ENCODE assay signal across 31 cellular contexts in genomic region chr9:90611568-90611967, GRCh38. TPM values are rescaled to one million over a fixed set of nuclear protein-coding genes. Genes with fewer than 3 reads are reported as not detected.
DNase-seq lines count a peak whose midpoint lies in the region; ATAC-seq, FAIRE-seq and TF ChIP-seq lines count a peak whose summit lies in the region.
"Had no signal": no experiment of that assay in that cellular context is flagged by ENCODE, and none has a peak within 500 bp of the region (broad histone marks: within the 10 kb centered on the region; RNA-seq: fewer than 3 reads in every experiment).

No MANE protein-coding gene starts in this region.

- no peak overlapping the region for H3K9ac ChIP-seq in HepG2 (ENCODE audit: insufficient read depth, low read depth, low read length)
- H3K9ac ChIP-seq in neuronal stem cell (ENCODE audit: low read depth, low read length, poor library complexity), result no peak overlapping the region
- H3K9ac ChIP-seq: BLaER1 treated with 17β-estradiol and CSF1 and Interleukin-3, amounts not matched to agents 10 nM and 100 nM had no signal

- no peak overlapping the region for H3K4me3 Mint-ChIP-seq in T-helper 2 cell treated with Interferon-gamma antibody and Interleukin-4, amounts not matched to agents 5 μg/mL and 100 μg/mL, for 36 hours
- H3K4me3 Mint-ChIP-seq: CD4-positive, alpha-beta T cell; GM23338; H9 had no signal

- H3K27ac ChIP-seq in right lobe of liver (no peak overlapping the region), HepG2 (ENCODE audit: extremely low read length, insufficient read depth, low read length) (no peak overlapping the region), neuronal stem cell (replicated peaks; ENCODE audit: low read length) (no peak overlapping the region), Peyer's patch (no peak overlapping the region), adrenal gland (no peak overlapping the region)
- H3K27ac ChIP-seq: BLaER1 treated with 17β-estradiol and CSF1 and Interleukin-3, amounts not matched to agents 10 nM and 100 nM; SJSA1 had no signal

- no TSS peak for BruUV-seq in HepG2 (replicated peaks; lab: Mats Ljungman, UMichigan)

- no peaks in the 10 kb centered on the region for H3K4me1 Mint-ChIP-seq in T-helper 2 cell treated with Interferon-gamma antibody and Interleukin-4, amounts not matched to agents 5 μg/mL and 100 μg/mL, for 36 hours (ENCODE audit: low read depth)
- H3K4me1 Mint-ChIP-seq: GM23338 had no signal

- H2BK15ac ChIP-seq in neuronal stem cell (ENCODE audit: low read length), result no peak overlapping the region

- no peak overlapping the region for H3K27ac Mint-ChIP-seq in T-helper 2 cell treated with Interferon-gamma antibody and Interleukin-4, amounts not matched to agents 5 μg/mL and 100 μg/mL, for 36 hours
- H3K27ac Mint-ChIP-seq: CD4-positive, alpha-beta T cell; GM23338 had no signal

- H3K79me1 ChIP-seq in neuronal stem cell (ENCODE audit: low read depth, low read length), result no peaks in the 10 kb centered on the region

- CTCF ChIA-PET in HepG2 (lab: Yijun Ruan, JAX; ENCODE audit: low intra/inter-chr PET ratio, low total read pairs), result no interaction called here

- no peak overlapping the region for H3K4me2 ChIP-seq in HepG2 (ENCODE audit: low read depth, low read length)
- no peak overlapping the region for H3K4me2 ChIP-seq in neuronal stem cell (ENCODE audit: insufficient read depth, low read length, poor library complexity, severe bottlenecking)
- H3K4me2 ChIP-seq: GM23338 had no signal

- no peak overlapping the region for H3K18ac ChIP-seq in neuronal stem cell (ENCODE audit: low read length)

- no peaks in the 10 kb centered on the region for H3K36me3 ChIP-seq in right lobe of liver
- no peaks in the 10 kb centered on the region for H3K36me3 ChIP-seq in HepG2 (replicated peaks in 1 of 2; ENCODE audit: control insufficient read depth in 1 of 2, insufficient read depth in 2 of 2, low read length in 2 of 2)
- H3K36me3 ChIP-seq in neuronal stem cell (replicated peaks in 1 of 2; ENCODE audit: control insufficient read depth in 2 of 2, insufficient read depth in 2 of 2, low read length in 2 of 2), result no peaks in the 10 kb centered on the region
- H3K36me3 ChIP-seq in Peyer's patch, result no peaks in the 10 kb centered on the region
- H3K36me3 ChIP-seq in adrenal gland (replicated peaks in 1 of 2), result no peaks in the 10 kb centered on the region
- H3K36me3 ChIP-seq: BLaER1 treated with 17β-estradiol and CSF1 and Interleukin-3, amounts not matched to agents 10 nM and 100 nM; SJSA1 had no signal

- H3K79me2 ChIP-seq in HepG2 (ENCODE audit: insufficient read depth, low read length), result no peaks in the 10 kb centered on the region

- TF ChIP-seq POLR2A in right lobe of liver (IDR thresholded peaks at IDR 0.05), result peak; percentile 24
- no peak for TF ChIP-seq POLR2A in HepG2 (IDR thresholded peaks at IDR 0.05; ENCODE audit: insufficient read depth in 1 of 2, low read depth in 2 of 2, low read length in 2 of 2)
- TF ChIP-seq POLR2A in Peyer's patch (IDR thresholded peaks at IDR 0.05), result no peak
- no peak for TF ChIP-seq POLR2A in adrenal gland (IDR thresholded peaks at IDR 0.05)

- no peak for TF ChIP-seq CTCF in right lobe of liver (IDR thresholded peaks at IDR 0.05)
- TF ChIP-seq CTCF in HepG2 (CRISPR knock-in tag; IDR thresholded peaks at IDR 0.05), result no peak
- TF ChIP-seq CTCF in Peyer's patch (IDR thresholded peaks at IDR 0.05), result no peak
- TF ChIP-seq CTCF in adrenal gland (IDR thresholded peaks at IDR 0.05), result no peak

- peak in 2 of 3 donors; percentile 33 to 55 for DNase-seq in right lobe of liver
- no peak for DNase-seq in HepG2 (ENCODE audit: low spot score)
- peak; percentile 48 to 91 for DNase-seq in cerebellar nuclear complex (lab: John Stamatoyannopoulos, UW)
- DNase-seq in neuronal stem cell (ENCODE audit: low spot score), result no peak
- DNase-seq in Peyer's patch, result no peak
- DNase-seq in adrenal gland, result no peak
- DNase-seq in T-helper 2 cell treated with Interferon-gamma antibody and Interleukin-4, amounts not matched to agents 5 μg/mL and 100 μg/mL, for 36 hours (ENCODE audit: low spot score), result no peak
- DNase-seq: CD4-positive, alpha-beta T cell; COR-L47; DMS53; H9; KBM-7; NCI-H1048; NCI-H1417; NCI-H1694; NCI-H2171 treated with DMSO at 0.1 percent for 48 hours; NCI-H345; NCI-H510A treated with DMSO at 0.1 percent for 48 hours; NCI-H748 treated with DMSO at 0.1 percent for 48 hours; NK-92 treated with Interleukin-12 subunit alpha and Interleukin-12 subunit beta, amount 100 ng/mL, for 24 hours; PC-3; Right ventricle myocardium superior; RPMI8226 had no signal

- no peak overlapping the region for H2AFZ ChIP-seq in HepG2 (ENCODE audit: low read length)
- H2AFZ ChIP-seq in neuronal stem cell (ENCODE audit: low read length), result no peak overlapping the region
- H2AFZ ChIP-seq: GM23338 had no signal

- intact Hi-C loops in right lobe of liver (cut with DNase I) (no loop called here), HepG2 (cut with micrococcal nuclease; ENCODE audit: unreplicated experiment) (no loop called here), adrenal gland (cut with DNase I) (no loop called here)

- H3K9me3 Mint-ChIP-seq in T-helper 2 cell treated with Interferon-gamma antibody and Interleukin-4, amounts not matched to agents 5 μg/mL and 100 μg/mL, for 36 hours, result no peaks in the 10 kb centered on the region
- H3K9me3 Mint-ChIP-seq: CD4-positive, alpha-beta T cell; GM23338; H9 had no signal

- peak overlapping the region; percentile 45 for H4K8ac ChIP-seq in neuronal stem cell (ENCODE audit: low read depth, low read length)

- in situ Hi-C loops in HepG2 (cut with HindIII; ENCODE audit: extremely low pct_ligation_motif_present, low pct_unique_long_range_greater_than_20kb), result no loop called here

- H3K4me3 ChIP-seq in right lobe of liver, result no peak overlapping the region
- no peak overlapping the region for H3K4me3 ChIP-seq in HepG2 (replicated peaks in 1 of 3; ENCODE audit: insufficient read depth in 1 of 3, low read depth in 2 of 3, low read length in 3 of 3)
- H3K4me3 ChIP-seq in neuronal stem cell (ENCODE audit: low read length in 2 of 2), result no peak overlapping the region
- no peak overlapping the region for H3K4me3 ChIP-seq in Peyer's patch
- H3K4me3 ChIP-seq in adrenal gland, result no peak overlapping the region
- H3K4me3 ChIP-seq: BLaER1 treated with 17β-estradiol and CSF1 and Interleukin-3, amounts not matched to agents 10 nM and 100 nM; GM23338; SJSA1 had no signal

- no peak overlapping the region for H3K23ac ChIP-seq in neuronal stem cell (ENCODE audit: low read depth, low read length, poor library complexity)

- no peak for TF ChIP-seq EP300 in HepG2 (IDR thresholded peaks at IDR 0.05; ENCODE audit: low read depth in 2 of 2, low read length in 2 of 2)
- TF ChIP-seq EP300 in HepG2 (CRISPR knock-in tag; IDR thresholded peaks at IDR 0.05; ENCODE audit: borderline replicate concordance), result no peak

- H3K4ac ChIP-seq in neuronal stem cell (ENCODE audit: low read length), result no peak overlapping the region

- H3K9me3 ChIP-seq in right lobe of liver (no peaks in the 10 kb centered on the region), HepG2 (ENCODE audit: low read length) (no peaks in the 10 kb centered on the region), neuronal stem cell (replicated peaks in 1 of 2; ENCODE audit: control insufficient read depth in 2 of 2, insufficient read depth in 1 of 2, low read depth in 1 of 2, low read length in 2 of 2) (no peaks in the 10 kb centered on the region), Peyer's patch (no peaks in the 10 kb centered on the region), adrenal gland (replicated peaks in 1 of 3) (no peaks in the 10 kb centered on the region)
- H3K9me3 ChIP-seq: BLaER1 treated with 17β-estradiol and CSF1 and Interleukin-3, amounts not matched to agents 10 nM and 100 nM; SJSA1 had no signal

- H3K4me1 ChIP-seq in right lobe of liver (peaks cover 0 to 34% (median 12%) of the 10 kb centered on the region in 4 donors), HepG2 (ENCODE audit: insufficient read depth, low read length) (no peaks in the 10 kb centered on the region), neuronal stem cell (ENCODE audit: control insufficient read depth in 2 of 2, insufficient read depth in 1 of 2, low read depth in 1 of 2, low read length in 2 of 2) (no peaks in the 10 kb centered on the region), Peyer's patch (no peaks in the 10 kb centered on the region), adrenal gland (replicated peaks in 1 of 2) (no peaks in the 10 kb centered on the region)
- H3K4me1 ChIP-seq: SJSA1 had no signal

- ATAC-seq in right lobe of liver (peak; percentile 26 to 71 (median 55)), HepG2 (no peak), HG02571 (IDR thresholded peaks at IDR 0.05; ENCODE audit: unreplicated experiment) (no peak)
- ATAC-seq: GM23338, PC-3 had no signal

- no peak overlapping the region for H2BK5ac ChIP-seq in neuronal stem cell (ENCODE audit: low read length)

- H3K36me3 Mint-ChIP-seq in T-helper 2 cell treated with Interferon-gamma antibody and Interleukin-4, amounts not matched to agents 5 μg/mL and 100 μg/mL, for 36 hours (ENCODE audit: low read depth), result no peaks in the 10 kb centered on the region

- no peak overlapping the region for H3K14ac ChIP-seq in neuronal stem cell (ENCODE audit: low read length)

- no peak overlapping the region for H2BK12ac ChIP-seq in neuronal stem cell (ENCODE audit: low read length)

- H4K20me1 ChIP-seq in HepG2 (ENCODE audit: insufficient read depth, low read length), result no peaks in the 10 kb centered on the region
- H4K20me1 ChIP-seq: BLaER1 treated with 17β-estradiol and CSF1 and Interleukin-3, amounts not matched to agents 10 nM and 100 nM had no signal

- H4K91ac ChIP-seq in neuronal stem cell (ENCODE audit: low read depth, low read length, poor library complexity), result no peak overlapping the region

- H2BK120ac ChIP-seq in neuronal stem cell (ENCODE audit: low read depth, low read length), result no peak overlapping the region

- no peaks in the 10 kb centered on the region for H3K27me3 ChIP-seq in right lobe of liver
- peaks cover 0 to 6% of the 10 kb centered on the region in 2 experiments; a peak in 1 of 5 replicates for H3K27me3 ChIP-seq in HepG2 (ENCODE audit: control insufficient read depth in 1 of 2, insufficient read depth in 2 of 2, low read length in 2 of 2)
- peaks cover 0 to 6% (median 0%) of the 10 kb centered on the region in 3 experiments for H3K27me3 ChIP-seq in neuronal stem cell (ENCODE audit: control insufficient read depth in 3 of 3, insufficient read depth in 3 of 3, low read depth in 1 of 3, low read length in 3 of 3)
- H3K27me3 ChIP-seq in Peyer's patch, result no peaks in the 10 kb centered on the region
- H3K27me3 ChIP-seq in adrenal gland, result peaks cover 4% of the 10 kb centered on the region
- H3K27me3 ChIP-seq: BLaER1 treated with 17β-estradiol and CSF1 and Interleukin-3, amounts not matched to agents 10 nM and 100 nM; SJSA1 had no signal

- peaks cover 9% of the 10 kb centered on the region for H3K27me3 Mint-ChIP-seq in T-helper 2 cell treated with Interferon-gamma antibody and Interleukin-4, amounts not matched to agents 5 μg/mL and 100 μg/mL, for 36 hours (ENCODE audit: low read depth)

- WGBS in right lobe of liver (ENCODE audit: insufficient coverage, low coverage, low lambda C conversion rate, missing lambda C conversion rate), result 18% methylated on average over 2 of the region's 3 CpGs
- WGBS in HepG2 (ENCODE audit: low lambda C conversion rate), result 0% methylated on average over 1 of the region's 3 CpGs
- no CpG with 5 or more reads among the region's 3 CpGs for WGBS in neuronal stem cell (ENCODE audit: extremely low coverage in 2 of 2, insufficient read length in 2 of 2, insufficient replicate concordance in 1 of 2), 2 donors
- WGBS in adrenal gland, 4 donors, result 35 to 66% (median 55%) methylated on average over 2 to 3 of the region's 3 CpGs

- POLR2A ChIA-PET in HepG2 (lab: Yijun Ruan, JAX), result no interaction called here

- TF ChIP-seq RAD21 in HepG2 (CRISPR knock-in tag; IDR thresholded peaks at IDR 0.05), result no peak

- FAIRE-seq in HepG2 (lab: Jason Lieb, UNC), result no peak
- FAIRE-seq: A204.1, G401.6, HTR-8/SVneo had no signal

- H2AK5ac ChIP-seq in neuronal stem cell (ENCODE audit: low read depth, low read length), result no peak overlapping the region

RNA-seq across cellular contexts. Expression of gene DIRAS2, which starts 31.1 kb away (rescaled TPM):
- total RNA-seq in right lobe of liver (1 to 10 TPM in 2 of 6 experiments, under 1 TPM in 3, not detected in 1; 0.11 to 2.2 (median 0.47) TPM), HepG2 (2016; rRNA removed; fragmentation: Illumina TruSeq; extraction: Trizol) (not detected in 2 replicates), Peyer's patch (1 to 10 TPM in 2 of 4 donors, under 1 TPM in 1, not detected in 1; 0.35 to 2.2 (median 1.1) TPM), adrenal gland (1 to 10 TPM in 3 of 8 donors, under 1 TPM in 2, not detected in 3; 0.06 to 3.1 (median 1.8) TPM)
- total RNA-seq in HepG2 (2016; cell fraction: cytosol; rRNA removed; fragmentation: Illumina TruSeq; extraction: Trizol; ENCODE audit: low read depth), result not detected in 2 replicates
- total RNA-seq in HepG2 (2016; cell fraction: insoluble cytoplasmic fraction; rRNA removed; fragmentation: Illumina TruSeq; extraction: Trizol), result not detected in 2 replicates
- not detected in 2 replicates for total RNA-seq in HepG2 (2016; cell fraction: membrane; rRNA removed; fragmentation: Illumina TruSeq; extraction: Trizol)
- total RNA-seq in HepG2 (2016; cell fraction: nucleus; rRNA removed; fragmentation: Illumina TruSeq; extraction: Trizol), result not detected in 2 replicates
- polyA plus RNA-seq in HepG2 (2011; rRNA removed) (not detected in 2 replicates), adrenal gland (1 to 10 TPM in 2 of 3 donors, under 1 TPM in 1; 0.24 to 2.8 (median 1.2) TPM)
- not detected in 2 replicates for polyA plus RNA-seq in HepG2 (2011; cell fraction: cytosol; rRNA removed)
- polyA plus RNA-seq in HepG2 (2011; cell fraction: nucleus; rRNA removed), result not detected in 2 replicates
- polyA plus RNA-seq in HepG2 (2012), result not detected in 2 replicates
- not detected in 2 replicates for polyA plus RNA-seq in HepG2 (2016; cell fraction: cytosol; fragmentation: Illumina TruSeq; extraction: Trizol; ENCODE audit: low read depth)
- not detected in 2 replicates for polyA plus RNA-seq in HepG2 (2016; cell fraction: insoluble cytoplasmic fraction; fragmentation: Illumina TruSeq; extraction: Trizol; ENCODE audit: low read depth)
- polyA plus RNA-seq in HepG2 (2016; cell fraction: membrane; fragmentation: Illumina TruSeq; extraction: Trizol; ENCODE audit: low read depth), result not detected in 2 replicates
- polyA plus RNA-seq in HepG2 (2016; cell fraction: nucleus; fragmentation: Illumina TruSeq; extraction: Trizol; ENCODE audit: insufficient read depth, low read depth), result not detected in 2 replicates
- polyA minus RNA-seq in HepG2 (2011; rRNA and poly(A)+ RNA removed; ENCODE audit: low replicate concordance), result not detected in 2 replicates
- not detected in 2 replicates for polyA minus RNA-seq in HepG2 (2011; cell fraction: cytosol; rRNA and poly(A)+ RNA removed)
- polyA minus RNA-seq in HepG2 (2011; cell fraction: nucleus; rRNA and poly(A)+ RNA removed), result not detected in 2 replicates
- polyA plus RNA-seq in neuronal stem cell (2013, experiment 1 of 2), result 1.3 TPM
- polyA plus RNA-seq in neuronal stem cell (2013, experiment 2 of 2), result 1.5 TPM
- total RNA-seq: CD4-positive, alpha-beta T cell; H9; PC-3; Right ventricle myocardium superior; SJSA1 had no signal
- polyA plus RNA-seq: AG04450 had no signal

Comparison
In these comparisons a context has a peak if more than half of its experiments do, and no peak if none do; other contexts are left out.
1. ATAC-seq: peak in right lobe of liver (4 of 4); none in HepG2 (single experiment) and HG02571 (single experiment).
2. DNase-seq: peak in right lobe of liver (2 of 3) and cerebellar nuclear complex (2 of 2); none in HepG2 (single experiment), neuronal stem cell (single experiment), Peyer's patch (0 of 3), adrenal gland (0 of 7) and T-helper 2 cell treated with Interferon-gamma antibody and Interleukin-4, amounts not matched to agents 5 μg/mL and 100 μg/mL, for 36 hours (single experiment).